ENCODE assay signal across 8 cellular contexts in the genomic region with DNA sequence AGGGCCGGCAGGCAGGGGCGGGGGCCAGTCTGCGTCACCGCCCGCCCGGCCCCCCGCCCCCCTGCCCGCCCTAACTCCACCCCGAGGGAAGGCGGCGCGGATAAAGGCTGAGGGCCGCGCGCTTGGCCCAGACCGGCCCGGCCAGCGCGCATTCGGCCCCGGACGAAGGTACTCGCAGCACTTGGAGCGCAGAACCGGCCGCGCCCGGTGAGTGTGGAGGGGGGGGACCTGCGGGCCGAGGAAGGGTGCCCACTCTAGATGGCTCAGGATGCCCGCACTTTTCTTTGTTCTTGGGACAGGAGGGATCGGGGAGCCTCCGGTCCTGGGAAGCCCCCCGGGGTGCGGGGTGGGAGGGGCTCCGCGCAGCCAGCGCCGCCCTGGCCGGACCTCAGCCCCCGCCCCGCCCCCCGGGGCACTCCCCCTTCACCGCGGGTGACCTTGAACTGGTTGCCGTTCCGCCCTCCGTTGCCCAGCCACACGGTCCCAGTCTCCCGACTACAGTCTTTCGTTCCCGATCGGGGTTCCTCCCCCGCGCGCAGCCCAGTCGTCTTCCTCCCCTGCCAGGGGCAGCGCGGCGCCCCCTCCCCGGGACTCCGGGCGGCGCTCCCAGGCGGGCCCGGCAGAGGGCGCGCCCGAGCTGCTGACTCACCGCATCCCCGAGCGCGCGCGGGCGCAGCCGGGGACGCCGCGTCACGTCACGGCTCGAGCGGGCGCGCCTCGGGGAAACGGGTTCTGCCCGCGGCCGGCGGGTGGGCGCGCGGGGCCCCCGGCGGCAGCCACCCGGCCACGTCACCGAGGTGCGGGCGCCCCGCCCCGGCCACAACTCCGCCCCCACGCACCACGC. TPM values are rescaled to one million over a fixed set of nuclear protein-coding genes. Genes with fewer than 3 reads are reported as not detected.
DNase-seq lines count a peak whose midpoint lies in the region; ATAC-seq, FAIRE-seq and TF ChIP-seq lines count a peak whose summit lies in the region.

MIDN (plus strand) TSS at position 130 of the 844 bp plus-strand sequence. CDS start 1,714 bp downstream, outside the sequence.

- H3K9me3 Mint-ChIP-seq in CD8-positive, alpha-beta memory T cell: no peaks in the 10 kb centered on the region

- peaks cover 0 to 8% of the 10 kb centered on the region in 2 donors for H3K27me3 Mint-ChIP-seq in CD8-positive, alpha-beta memory T cell

- DNase-seq in CD8-positive, alpha-beta memory T cell: peak; percentile 81 to 91 (median 88)
- DNase-seq in RCC 7860 (ENCODE audit: low spot score) (peak; percentile 74), nucleus accumbens (lab: John Stamatoyannopoulos, UW) (peak in 50 of 56 donors; percentile 35 to 89 (median 77)), tibial artery (peak; percentile 80 to 92)
- DNase-seq in activated naive CD4-positive, alpha-beta T cell (lab: John Stamatoyannopoulos, UW): peak; percentile 70 to 86 (median 81)

- intact Hi-C loops in tibial artery (cut with DNase I; ENCODE audit: low total_unique reads): no loop called here

- peak within 1 kb of the TSS; percentile 65 for H3K4me3 ChIP-seq in CD8-positive, alpha-beta memory T cell (ENCODE audit: low read length)
- H3K4me3 ChIP-seq in gastroesophageal sphincter (peak within 1 kb of the TSS; percentile 65 to 86), tibial artery (peak within 1 kb of the TSS; percentile 67 to 94)

- no CpG with 5 or more reads among the region's 107 CpGs for WGBS in gastroesophageal sphincter (ENCODE audit: low coverage in 1 of 2), 2 donors

- peak within 1 kb of the TSS; percentile 54 to 100 (median 79) for H3K27ac Mint-ChIP-seq in CD8-positive, alpha-beta memory T cell

- no peaks in the 10 kb centered on the region for H3K9me3 ChIP-seq in CD8-positive, alpha-beta memory T cell (ENCODE audit: low read length)
- H3K9me3 ChIP-seq in gastroesophageal sphincter (no peaks in the 10 kb centered on the region), tibial artery (no peaks in the 10 kb centered on the region)

- TF ChIP-seq CTCF in gastroesophageal sphincter (IDR thresholded peaks at IDR 0.05): peak in 3 of 4 experiments; percentile 88 to 99 (median 96)
- TF ChIP-seq CTCF in tibial artery (IDR thresholded peaks at IDR 0.05): peak; percentile 84 to 99

- ATAC-seq in GM19372 (IDR thresholded peaks at IDR 0.05; ENCODE audit: low read depth, unreplicated experiment) (peak; percentile 27), HG03521 (IDR thresholded peaks at IDR 0.05; ENCODE audit: unreplicated experiment) (peak; percentile 31), gastroesophageal sphincter (peak; percentile 39)

- TF ChIP-seq POLR2A in gastroesophageal sphincter (IDR thresholded peaks at IDR 0.05): peak; percentile 93 to 96

- H3K36me3 ChIP-seq in CD8-positive, alpha-beta memory T cell (ENCODE audit: insufficient read depth, low read length): no peaks in the 10 kb centered on the region
- H3K36me3 ChIP-seq in gastroesophageal sphincter: peaks cover 0 to 10% of the 10 kb centered on the region in 2 donors
- peaks cover 4 to 17% (median 14%) of the 10 kb centered on the region in 3 donors for H3K36me3 ChIP-seq in tibial artery

- POLR2A ChIA-PET in CD8-positive, alpha-beta memory T cell (lab: Charles Lee): interaction anchor here (0.6 to 2.2 kb wide), 4 partner anchors 12 to 171 kb away, joined by 3 to 22 read pairs (median 5); partner anchors contain the start of gene CIRBP

- H3K4me3 Mint-ChIP-seq in CD8-positive, alpha-beta memory T cell: peak within 1 kb of the TSS; percentile 72 to 100 (median 73)

- no peak for FAIRE-seq in RCC 7860 (lab: Jason Lieb, UNC)

- CTCF ChIA-PET in CD8-positive, alpha-beta memory T cell (lab: Charles Lee): interaction anchor here (1.0 kb wide), 2 partner anchors 18 to 20 kb away, joined by 4 to 8 read pairs; partner anchors contain the start of gene CIRBP

- no peak for TF ChIP-seq EP300 in gastroesophageal sphincter (IDR thresholded peaks at IDR 0.05)

- peak within 1 kb of the TSS; percentile 84 for H3K27ac ChIP-seq in CD8-positive, alpha-beta memory T cell (ENCODE audit: low read depth, low read length)
- H3K27ac ChIP-seq in gastroesophageal sphincter (peak within 1 kb of the TSS; percentile 96 to 100 (median 100)), tibial artery (peak within 1 kb of the TSS; percentile 98 to 99)

- peaks cover 32% of the 10 kb centered on the region for H3K4me1 ChIP-seq in CD8-positive, alpha-beta memory T cell (ENCODE audit: insufficient read depth, low read length)
- H3K4me1 ChIP-seq in gastroesophageal sphincter: peaks cover 3 to 75% (median 46%) of the 10 kb centered on the region in 3 donors
- peaks cover 6 to 67% (median 55%) of the 10 kb centered on the region in 4 donors for H3K4me1 ChIP-seq in tibial artery

- peaks cover 0 to 20% (median 0%) of the 10 kb centered on the region in 3 donors for H3K36me3 Mint-ChIP-seq in CD8-positive, alpha-beta memory T cell

- peaks cover 4 to 19% (median 8%) of the 10 kb centered on the region in 3 donors for H3K4me1 Mint-ChIP-seq in CD8-positive, alpha-beta memory T cell

- H3K27me3 ChIP-seq in CD8-positive, alpha-beta memory T cell (ENCODE audit: insufficient read depth, low read length, poor library complexity, severe bottlenecking): no peaks in the 10 kb centered on the region
- H3K27me3 ChIP-seq in gastroesophageal sphincter: no peaks in the 10 kb centered on the region
- no peaks in the 10 kb centered on the region for H3K27me3 ChIP-seq in tibial artery

RNA-seq across cellular contexts. Expression of gene MIDN, which starts in this region (rescaled TPM):
- total RNA-seq in CD8-positive, alpha-beta memory T cell: 10 to 100 TPM; 39.8 to 45.3 TPM
- 14.6 TPM for polyA plus RNA-seq in CD8-positive, alpha-beta memory T cell
- total RNA-seq in gastroesophageal sphincter: 10 to 100 TPM; 20.0 to 40.1 (median 24.2) TPM

Comparison
In these comparisons a context has a peak if more than half of its experiments do, and no peak if none do; other contexts are left out.
1. Peak in every context shown above with its lines: DNase-seq, ATAC-seq, H3K4me3 ChIP-seq and H3K27ac ChIP-seq.